24 cellular contexts compared by ENCODE assay signal in genomic region chrX:147226801-147227200, GRCh38.
"Had no signal": no experiment of that assay in that cellular context is flagged by ENCODE, and none has a peak within 500 bp of the region (broad histone marks: within the 10 kb centered on the region; RNA-seq: fewer than 3 reads in every experiment).

No MANE protein-coding gene starts in this region.

- FAIRE-seq: frontal cortex, islet of Langerhans had no signal

- H3K36me3 ChIP-seq: heart right ventricle, neural progenitor cell, prostate gland, stomach, thoracic aorta, transverse colon had no signal

- H3K4me1 ChIP-seq: heart right ventricle, neural progenitor cell, parathyroid adenoma, prostate gland, stomach, transverse colon had no signal

- H3K27me3 ChIP-seq: heart right ventricle, neural progenitor cell, stomach, transverse colon had no signal

- H3K4me3 ChIP-seq: coronary artery, heart right ventricle, lung, neural progenitor cell, prostate gland, stomach, thoracic aorta, transverse colon had no signal

- H3K9me3 ChIP-seq: prostate gland, stomach, thoracic aorta, transverse colon had no signal

- H3K27ac ChIP-seq: coronary artery, heart right ventricle, neural progenitor cell, parathyroid adenoma, prostate gland, stomach, thoracic aorta, transverse colon had no signal

- ATAC-seq: heart right ventricle; left ventricle myocardium superior; natural killer cell treated with Interleukin-12 subunit alpha and Interleukin-12 subunit beta and Interleukin-15 and Interleukin-18, amount 100 ng/mL, for 72 hours; sciatic nerve had no signal

- DNase-seq: effector CD4-positive, alpha-beta T cell; endodermal cell; heart right ventricle; hypothalamus; left ventricle myocardium superior; mesenchymal stem cell; midbrain; occipital lobe; retina; stimulated activated CD4-positive, alpha-beta T cell treated with anti-CD3 and anti-CD28 coated beads, Interleukin-2, amount 100 ng/mL, for 24 hours; stimulated activated naive CD4-positive, alpha-beta T cell; stomach; substantia nigra; transverse colon had no signal
